In genomic region chr14:23154876-23155587, GRCh38 we compare ENCODE assay signal across 8 cellular contexts. TPM values are rescaled to one million over a fixed set of nuclear protein-coding genes. Genes with fewer than 3 reads are reported as not detected.
DNase-seq lines count a peak whose midpoint lies in the region; ATAC-seq, FAIRE-seq and TF ChIP-seq lines count a peak whose summit lies in the region.

No MANE protein-coding gene starts in this region.

- H3K9me3 ChIP-seq in keratinocyte (ENCODE audit: control insufficient read depth, low read depth, low read length) (no peaks in the 10 kb centered on the region), smooth muscle cell (replicated peaks; ENCODE audit: low read depth) (no peaks in the 10 kb centered on the region)

- peak; percentile 81 for DNase-seq in A172 (ENCODE audit: low spot score)
- DNase-seq in HT1080 (ENCODE audit: low read depth): peak; percentile 76
- DNase-seq in MCF 10A (ENCODE audit: unreplicated experiment): peak; percentile 64
- DNase-seq in keratinocyte (ENCODE audit: low read depth, low spot score): no peak
- peak; percentile 21 for DNase-seq in smooth muscle cell (lab: John Stamatoyannopoulos, UW; ENCODE audit: unreplicated experiment)

- H3K9ac ChIP-seq in keratinocyte (ENCODE audit: control insufficient read depth, extremely low read depth, insufficient read depth, low read length) (peak overlapping the region; percentile 80), smooth muscle cell (ENCODE audit: low read depth) (peak overlapping the region; percentile 39)

- H2AFZ ChIP-seq in keratinocyte (ENCODE audit: control insufficient read depth, low read length) (peak overlapping the region; percentile 61), smooth muscle cell (ENCODE audit: low read depth) (peak overlapping the region; percentile 63)

- H3K4me3 Mint-ChIP-seq in MCF 10A (ENCODE audit: unreplicated experiment): peak overlapping the region; percentile 52

- no peak for ATAC-seq in GM19395 (IDR thresholded peaks at IDR 0.05; ENCODE audit: unreplicated experiment)
- ATAC-seq in GM21619 (IDR thresholded peaks at IDR 0.05; ENCODE audit: unreplicated experiment): no peak
- no peak for ATAC-seq in HG03135 (IDR thresholded peaks at IDR 0.05; ENCODE audit: unreplicated experiment)

- H3K27me3 ChIP-seq in keratinocyte (ENCODE audit: control insufficient read depth, extremely low read depth, insufficient read depth, low read length) (no peaks in the 10 kb centered on the region), smooth muscle cell (ENCODE audit: low read depth) (no peaks in the 10 kb centered on the region)

- CTCF ChIA-PET in MCF 10A (lab: Yijun Ruan, JAX): interaction anchor here (0.8 to 4.3 kb wide), 10 partner anchors 13 to 35 kb away, joined by 3 to 35 read pairs (median 6); no protein-coding TSS in a partner anchor

- 31% methylated on average over 12 of the region's 12 CpGs for WGBS in smooth muscle cell (ENCODE audit: low lambda C conversion rate)

- no TSS peak for BruUV-seq in MCF 10A (replicated peaks; lab: Mats Ljungman, UMichigan)

- H3K79me2 ChIP-seq in keratinocyte (ENCODE audit: control insufficient read depth, insufficient read depth, low read length) (no peaks in the 10 kb centered on the region), smooth muscle cell (ENCODE audit: low read depth) (no peaks in the 10 kb centered on the region)

- H3K27ac ChIP-seq in keratinocyte (ENCODE audit: control insufficient read depth, insufficient read depth, low read length) (peak overlapping the region; percentile 79), smooth muscle cell (ENCODE audit: low read depth) (peak overlapping the region; percentile 89)

- TF ChIP-seq CTCF in MCF 10A (IDR thresholded peaks at IDR 0.05; ENCODE audit: unreplicated experiment) (no peak), keratinocyte (optimal IDR thresholded peaks at IDR 0.05 in 1 of 3, IDR thresholded peaks at IDR 0.05 in 1 of 3, conservative IDR thresholded peaks at IDR 0.05 in 1 of 3; ENCODE audit: extremely low read depth in 1 of 3, insufficient read depth in 2 of 3, low read length in 3 of 3) (peak in 1 of 3 experiments; percentile 18), smooth muscle cell (IDR thresholded peaks at IDR 0.05; ENCODE audit: borderline replicate concordance, insufficient read depth, poor library complexity, severe bottlenecking) (no peak)

- H4K20me1 ChIP-seq in keratinocyte (ENCODE audit: control insufficient read depth, extremely low read depth, insufficient read depth, low read length) (no peaks in the 10 kb centered on the region), smooth muscle cell (ENCODE audit: low read depth) (no peaks in the 10 kb centered on the region)

- H3K36me3 ChIP-seq in keratinocyte (ENCODE audit: control insufficient read depth in 2 of 2, extremely low read depth in 1 of 2, insufficient read depth in 2 of 2, low read length in 2 of 2) (peaks cover 0 to 9% of the 10 kb centered on the region in 2 experiments), smooth muscle cell (ENCODE audit: low read depth) (no peaks in the 10 kb centered on the region)

- H3K4me2 ChIP-seq in keratinocyte (ENCODE audit: control insufficient read depth, extremely low read depth, insufficient read depth, low read depth, low read length) (peak overlapping the region; percentile 83), smooth muscle cell (peak overlapping the region; percentile 71)

- dilution Hi-C loops in keratinocyte (cut with MboI; ENCODE audit: extremely low pct_ligation_motif_present, low sequenced_read_pairs): no loop called here

- H3K36me3 Mint-ChIP-seq in MCF 10A (ENCODE audit: insufficient read depth, unreplicated experiment): no peaks in the 10 kb centered on the region

- no peaks in the 10 kb centered on the region for H3K9me3 Mint-ChIP-seq in MCF 10A (ENCODE audit: unreplicated experiment)

- POLR2A ChIA-PET in MCF 10A (lab: Yijun Ruan, JAX): interaction anchor here (0.6 to 4.0 kb wide), 12 partner anchors 9 to 1644 kb away, joined by 3 to 32 read pairs (median 7); partner anchors contain the start of genes ACIN1, C14orf119 and METTL3

- H3K4me1 Mint-ChIP-seq in MCF 10A (ENCODE audit: insufficient read depth, unreplicated experiment): peaks cover 38% of the 10 kb centered on the region

- H3K27ac Mint-ChIP-seq in MCF 10A (ENCODE audit: low read depth, unreplicated experiment): peak overlapping the region; percentile 49

- H3K9me1 ChIP-seq in keratinocyte (ENCODE audit: control insufficient read depth, extremely low read depth, insufficient read depth, low read length): no peaks in the 10 kb centered on the region

- H3F3A ChIP-seq in smooth muscle cell (ENCODE audit: low read depth): peaks cover 9% of the 10 kb centered on the region

- intact Hi-C loops in MCF 10A (cut with micrococcal nuclease): loop anchor here (2.0 kb wide), 2 partner anchors 34 to 60 kb away; partner anchors contain the start of genes ACIN1 and C14orf119

- peaks cover 30% of the 10 kb centered on the region for H3K4me1 ChIP-seq in keratinocyte (ENCODE audit: control insufficient read depth, extremely low read depth, insufficient read depth, low read length)
- peaks cover 22% of the 10 kb centered on the region for H3K4me1 ChIP-seq in smooth muscle cell (ENCODE audit: low read depth)

- FAIRE-seq in keratinocyte (lab: Jason Lieb, UNC): peak; percentile 67

- H3K27me3 Mint-ChIP-seq in MCF 10A (ENCODE audit: insufficient read depth, unreplicated experiment): no peaks in the 10 kb centered on the region

- H3K4me3 ChIP-seq in keratinocyte (ENCODE audit: control insufficient read depth in 2 of 3, extremely low read depth in 1 of 3, insufficient read depth in 2 of 3, low read depth in 1 of 3, low read length in 3 of 3): no peak overlapping the region
- peak overlapping the region; percentile 23 for H3K4me3 ChIP-seq in smooth muscle cell

RNA-seq across cellular contexts. Expression of gene SLC7A8, which starts 28.4 kb away (rescaled TPM):
- total RNA-seq in A172 (2014; rRNA removed; shearing (Covaris generic)): 1.5 and 2.5 TPM in 2 replicates
- 0.06 and 0.50 TPM in 2 replicates for total RNA-seq in HT1080 (2014; rRNA removed; shearing (Covaris generic))
- polyA plus RNA-seq in HT1080 (2015; cell fraction: cytosol; rRNA removed): 0.46 and 1.9 TPM in 2 replicates
- 0.88 and 1.2 TPM in 2 replicates for polyA plus RNA-seq in HT1080 (2015; cell fraction: nucleus; rRNA removed)
- 1.5 and 2.4 TPM in 2 replicates for total RNA-seq in MCF 10A (2022)
- polyA plus RNA-seq in keratinocyte: 28.4 to 32.8 TPM (median 29.1 TPM) in 3 replicates
- polyA plus RNA-seq in keratinocyte (2011; ENCODE audit: low read depth): 5.9 TPM
- 15.2 and 18.2 TPM in 2 replicates for polyA plus RNA-seq in keratinocyte (2011; cell fraction: cytosol; rRNA removed)
- 39.0 and 59.9 TPM in 2 replicates for polyA plus RNA-seq in keratinocyte (2011; cell fraction: nucleus; rRNA removed)
- 17.7 and 37.9 TPM in 2 replicates for polyA plus RNA-seq in keratinocyte (2012; ENCODE audit: low replicate concordance)
- polyA minus RNA-seq in keratinocyte: 49.8 to 132 TPM (median 73.3 TPM) in 3 replicates
- polyA minus RNA-seq in keratinocyte (2011; cell fraction: cytosol; rRNA and poly(A)+ RNA removed): 24.4 TPM
- 45.4 and 70.3 TPM in 2 replicates for polyA minus RNA-seq in keratinocyte (2011; cell fraction: nucleus; rRNA and poly(A)+ RNA removed)
- 16.4 and 18.9 TPM in 2 replicates for total RNA-seq in smooth muscle cell
- polyA plus RNA-seq in smooth muscle cell: 26.0 and 29.1 TPM in 2 replicates

RNA-seq across cellular contexts. Expression of gene CEBPE, which starts 36.0 kb away (rescaled TPM):
- 0.96 TPM in 1 of 2 replicates, not detected in the other for total RNA-seq in A172 (2014; rRNA removed; shearing (Covaris generic))
- total RNA-seq in HT1080 (2014; rRNA removed; shearing (Covaris generic)): 0.13 TPM in 1 of 2 replicates, not detected in the other
- polyA plus RNA-seq in HT1080 (2015; cell fraction: cytosol; rRNA removed): not detected in 2 replicates
- not detected in 2 replicates for polyA plus RNA-seq in HT1080 (2015; cell fraction: nucleus; rRNA removed)
- total RNA-seq in MCF 10A (2022): not detected in 2 replicates
- not detected in 3 replicates for polyA plus RNA-seq in keratinocyte
- not detected for polyA plus RNA-seq in keratinocyte (2011; ENCODE audit: low read depth)
- polyA plus RNA-seq in keratinocyte (2011; cell fraction: cytosol; rRNA removed): not detected in 2 replicates
- not detected in 2 replicates for polyA plus RNA-seq in keratinocyte (2011; cell fraction: nucleus; rRNA removed)
- polyA plus RNA-seq in keratinocyte (2012; ENCODE audit: low replicate concordance): not detected in 2 replicates
- polyA minus RNA-seq in keratinocyte: not detected in 3 replicates
- polyA minus RNA-seq in keratinocyte (2011; cell fraction: cytosol; rRNA and poly(A)+ RNA removed): not detected
- polyA minus RNA-seq in keratinocyte (2011; cell fraction: nucleus; rRNA and poly(A)+ RNA removed): not detected in 2 replicates
- not detected in 2 replicates for total RNA-seq in smooth muscle cell
- not detected in 2 replicates for polyA plus RNA-seq in smooth muscle cell

RNA-seq across cellular contexts. Expression of gene CIROP, which starts 50.2 kb away (rescaled TPM):
- total RNA-seq in A172 (2014; rRNA removed; shearing (Covaris generic)): not detected in 2 replicates
- not detected in 2 replicates for total RNA-seq in HT1080 (2014; rRNA removed; shearing (Covaris generic))
- polyA plus RNA-seq in HT1080 (2015; cell fraction: cytosol; rRNA removed): not detected in 2 replicates
- polyA plus RNA-seq in HT1080 (2015; cell fraction: nucleus; rRNA removed): not detected in 2 replicates
- total RNA-seq in MCF 10A (2022): not detected in 2 replicates
- not detected in 3 replicates for polyA plus RNA-seq in keratinocyte
- polyA plus RNA-seq in keratinocyte (2011; ENCODE audit: low read depth): not detected
- polyA plus RNA-seq in keratinocyte (2011; cell fraction: cytosol; rRNA removed): not detected in 2 replicates
- not detected in 2 replicates for polyA plus RNA-seq in keratinocyte (2011; cell fraction: nucleus; rRNA removed)
- polyA plus RNA-seq in keratinocyte (2012; ENCODE audit: low replicate concordance): not detected in 2 replicates
- polyA minus RNA-seq in keratinocyte: not detected in 3 replicates
- polyA minus RNA-seq in keratinocyte (2011; cell fraction: cytosol; rRNA and poly(A)+ RNA removed): not detected
- not detected in 2 replicates for polyA minus RNA-seq in keratinocyte (2011; cell fraction: nucleus; rRNA and poly(A)+ RNA removed)
- total RNA-seq in smooth muscle cell: not detected in 2 replicates
- not detected in 2 replicates for polyA plus RNA-seq in smooth muscle cell

RNA-seq across cellular contexts. Expression of gene C14orf119, which starts 59.7 kb away (rescaled TPM):
- 23.0 and 34.5 TPM in 2 replicates for total RNA-seq in A172 (2014; rRNA removed; shearing (Covaris generic))
- 82.8 and 89.1 TPM in 2 replicates for total RNA-seq in HT1080 (2014; rRNA removed; shearing (Covaris generic))
- 39.0 and 61.4 TPM in 2 replicates for polyA plus RNA-seq in HT1080 (2015; cell fraction: cytosol; rRNA removed)
- 41.8 and 45.4 TPM in 2 replicates for polyA plus RNA-seq in HT1080 (2015; cell fraction: nucleus; rRNA removed)
- total RNA-seq in MCF 10A (2022) (39.6 and 54.8 TPM in 2 replicates), smooth muscle cell (54.1 and 57.2 TPM in 2 replicates)
- polyA plus RNA-seq in keratinocyte (73.7 to 117 TPM (median 101 TPM) in 3 replicates), smooth muscle cell (119 and 130 TPM in 2 replicates)
- 70.3 TPM for polyA plus RNA-seq in keratinocyte (2011; ENCODE audit: low read depth)
- 80.2 and 98.9 TPM in 2 replicates for polyA plus RNA-seq in keratinocyte (2011; cell fraction: cytosol; rRNA removed)
- polyA plus RNA-seq in keratinocyte (2011; cell fraction: nucleus; rRNA removed): 73.9 and 75.5 TPM in 2 replicates
- polyA plus RNA-seq in keratinocyte (2012; ENCODE audit: low replicate concordance): 64.6 and 81.2 TPM in 2 replicates
- 41.1 to 143 TPM (median 85.1 TPM) in 3 replicates for polyA minus RNA-seq in keratinocyte
- polyA minus RNA-seq in keratinocyte (2011; cell fraction: cytosol; rRNA and poly(A)+ RNA removed): 33.8 TPM
- polyA minus RNA-seq in keratinocyte (2011; cell fraction: nucleus; rRNA and poly(A)+ RNA removed): 18.7 and 35.0 TPM in 2 replicates
